Comparison of ENCODE assay signal across 2 cellular contexts in genomic region chr5:131230406-131230805, GRCh38.
TF ChIP-seq lines count a peak whose summit lies in the region.

No MANE protein-coding gene starts in this region.

TF ChIP-seq in HepG2, 621 proteins besides CTCF, POLR2A, EP300 and RAD21:
- TF ChIP-seq ZNF280D (CRISPR knock-in tag; IDR thresholded peaks at IDR 0.05) = no peak
- TF ChIP-seq SOX6 (IDR thresholded peaks at IDR 0.05) = no peak
- peak; percentile 11; the same call in 1 of the 2 replicates for TF ChIP-seq SOX6 (CRISPR knock-in tag; IDR thresholded peaks at IDR 0.05)
- TF ChIP-seq, protein P1, sequence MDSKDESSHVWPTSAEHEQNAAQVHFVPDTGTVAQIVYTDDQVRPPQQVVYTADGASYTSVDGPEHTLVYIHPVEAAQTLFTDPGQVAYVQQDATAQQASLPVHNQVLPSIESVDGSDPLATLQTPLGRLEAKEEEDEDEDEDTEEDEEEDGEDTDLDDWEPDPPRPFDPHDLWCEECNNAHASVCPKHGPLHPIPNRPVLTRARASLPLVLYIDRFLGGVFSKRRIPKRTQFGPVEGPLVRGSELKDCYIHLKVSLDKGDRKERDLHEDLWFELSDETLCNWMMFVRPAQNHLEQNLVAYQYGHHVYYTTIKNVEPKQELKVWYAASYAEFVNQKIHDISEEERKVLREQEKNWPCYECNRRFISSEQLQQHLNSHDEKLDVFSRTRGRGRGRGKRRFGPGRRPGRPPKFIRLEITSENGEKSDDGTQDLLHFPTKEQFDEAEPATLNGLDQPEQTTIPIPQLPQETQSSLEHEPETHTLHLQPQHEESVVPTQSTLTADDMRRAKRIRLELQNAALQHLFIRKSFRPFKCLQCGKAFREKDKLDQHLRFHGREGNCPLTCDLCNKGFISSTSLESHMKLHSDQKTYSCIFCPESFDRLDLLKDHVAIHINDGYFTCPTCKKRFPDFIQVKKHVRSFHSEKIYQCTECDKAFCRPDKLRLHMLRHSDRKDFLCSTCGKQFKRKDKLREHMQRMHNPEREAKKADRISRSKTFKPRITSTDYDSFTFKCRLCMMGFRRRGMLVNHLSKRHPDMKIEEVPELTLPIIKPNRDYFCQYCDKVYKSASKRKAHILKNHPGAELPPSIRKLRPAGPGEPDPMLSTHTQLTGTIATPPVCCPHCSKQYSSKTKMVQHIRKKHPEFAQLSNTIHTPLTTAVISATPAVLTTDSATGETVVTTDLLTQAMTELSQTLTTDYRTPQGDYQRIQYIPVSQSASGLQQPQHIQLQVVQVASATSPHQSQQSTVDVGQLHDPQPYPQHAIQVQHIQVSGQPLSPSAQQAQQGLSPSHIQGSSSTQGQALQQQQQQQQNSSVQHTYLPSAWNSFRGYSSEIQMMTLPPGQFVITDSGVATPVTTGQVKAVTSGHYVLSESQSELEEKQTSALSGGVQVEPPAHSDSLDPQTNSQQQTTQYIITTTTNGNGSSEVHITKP (CRISPR knock-in tag; IDR thresholded peaks at IDR 0.05; ENCODE audit: low read depth) = 0 out of 2 replicates have a peak, but pooled peaks have one; percentile 45
- TF ChIP-seq SOX13 (IDR thresholded peaks at IDR 0.05) = no peak
- TF ChIP-seq SOX13 (CRISPR knock-in tag; conservative IDR thresholded peaks at IDR 0.05 in 1 of 2, IDR thresholded peaks at IDR 0.05 in 1 of 2) = peak in 1 of 2 experiments; percentile 36; a peak in 1 of 4 replicates
- peak; percentile 83 for TF ChIP-seq ZNF143 (CRISPR knock-in tag; IDR thresholded peaks at IDR 0.05)
- TF ChIP-seq ZKSCAN5 (CRISPR knock-in tag; IDR thresholded peaks at IDR 0.05) = no peak
- TF ChIP-seq ZNF7 (CRISPR knock-in tag; IDR thresholded peaks at IDR 0.05) = peak; percentile 94
- peak; percentile 93 for TF ChIP-seq THAP11 (CRISPR knock-in tag; IDR thresholded peaks at IDR 0.05)

TF ChIP-seq in SK-N-SH treated with all-trans-retinoic acid at 6 μM for 48 hours, 23 proteins besides CTCF, POLR2A, EP300 and RAD21 (continued from another document):
- TF ChIP-seq TCF4 (CRISPR knock-in tag; IDR thresholded peaks at IDR 0.05; ENCODE audit: borderline replicate concordance) = no peak
- no peak for TF ChIP-seq ESRRG (CRISPR knock-in tag; IDR thresholded peaks at IDR 0.05)
- TF ChIP-seq ARNTL (CRISPR knock-in tag; IDR thresholded peaks at IDR 0.05; ENCODE audit: borderline replicate concordance, low read depth) = no peak
- TF ChIP-seq, protein P2, sequence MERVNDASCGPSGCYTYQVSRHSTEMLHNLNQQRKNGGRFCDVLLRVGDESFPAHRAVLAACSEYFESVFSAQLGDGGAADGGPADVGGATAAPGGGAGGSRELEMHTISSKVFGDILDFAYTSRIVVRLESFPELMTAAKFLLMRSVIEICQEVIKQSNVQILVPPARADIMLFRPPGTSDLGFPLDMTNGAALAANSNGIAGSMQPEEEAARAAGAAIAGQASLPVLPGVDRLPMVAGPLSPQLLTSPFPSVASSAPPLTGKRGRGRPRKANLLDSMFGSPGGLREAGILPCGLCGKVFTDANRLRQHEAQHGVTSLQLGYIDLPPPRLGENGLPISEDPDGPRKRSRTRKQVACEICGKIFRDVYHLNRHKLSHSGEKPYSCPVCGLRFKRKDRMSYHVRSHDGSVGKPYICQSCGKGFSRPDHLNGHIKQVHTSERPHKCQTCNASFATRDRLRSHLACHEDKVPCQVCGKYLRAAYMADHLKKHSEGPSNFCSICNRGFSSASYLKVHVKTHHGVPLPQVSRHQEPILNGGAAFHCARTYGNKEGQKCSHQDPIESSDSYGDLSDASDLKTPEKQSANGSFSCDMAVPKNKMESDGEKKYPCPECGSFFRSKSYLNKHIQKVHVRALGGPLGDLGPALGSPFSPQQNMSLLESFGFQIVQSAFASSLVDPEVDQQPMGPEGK (CRISPR knock-in tag; IDR thresholded peaks at IDR 0.05; ENCODE audit: borderline replicate concordance) = no peak
- no peak for TF ChIP-seq TSHZ2 (CRISPR knock-in tag; IDR thresholded peaks at IDR 0.05)
- no peak for TF ChIP-seq BACH2 (CRISPR knock-in tag; IDR thresholded peaks at IDR 0.05; ENCODE audit: borderline replicate concordance)
TF ChIP-seq in SK-N-SH treated with all-trans-retinoic acid at 6 μM for 48 hours: peak in this region for 0.
